ENCODE assay signal across 9 cellular contexts in the genomic region with DNA sequence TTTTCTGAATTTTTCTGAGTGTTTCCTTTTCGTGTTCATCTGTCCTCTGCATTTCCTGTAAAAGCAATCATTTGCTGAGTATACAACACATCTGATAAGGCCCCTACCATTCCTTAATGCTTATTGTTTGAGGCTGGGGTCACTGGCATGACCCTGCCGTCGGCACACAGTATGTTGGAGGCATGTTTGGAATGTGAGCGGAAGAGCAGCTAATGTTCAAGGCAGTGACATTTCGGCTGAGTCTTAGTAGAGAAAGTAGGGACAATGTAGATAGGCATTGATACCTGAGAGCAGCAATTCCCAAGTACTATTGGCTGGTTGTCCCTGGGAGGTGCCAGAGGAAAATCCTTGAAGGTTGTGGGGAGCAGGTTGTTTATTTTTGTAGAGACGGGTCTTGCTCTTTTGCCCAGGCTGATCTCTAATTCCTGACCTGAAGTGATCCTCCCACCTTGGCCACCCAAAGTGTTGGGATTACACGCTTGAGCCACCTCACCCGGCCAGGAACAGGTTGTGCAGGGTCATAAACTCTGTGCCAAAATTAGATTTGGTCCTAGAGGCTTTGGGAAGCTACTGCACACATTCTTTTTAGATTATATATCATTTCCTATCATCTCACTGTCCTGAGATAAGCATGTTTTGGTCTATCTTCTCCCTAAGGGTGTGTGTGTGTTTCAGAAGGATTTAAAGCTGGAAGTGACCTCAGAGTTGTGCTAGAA. TPM values are rescaled to one million over a fixed set of nuclear protein-coding genes. Genes with fewer than 3 reads are reported as not detected.
DNase-seq lines count a peak whose midpoint lies in the region; ATAC-seq and TF ChIP-seq lines count a peak whose summit lies in the region.
"Had no signal": no experiment of that assay in that cellular context is flagged by ENCODE, and none has a peak within 500 bp of the region (broad histone marks: within the 10 kb centered on the region; RNA-seq: fewer than 3 reads in every experiment).

No MANE protein-coding gene starts in this region.

- no peak for ATAC-seq in gastroesophageal sphincter
- no peak for ATAC-seq in GM19035 (IDR thresholded peaks at IDR 0.05; ENCODE audit: unreplicated experiment)
- no peak for ATAC-seq in GM18502 (IDR thresholded peaks at IDR 0.05; ENCODE audit: poor library complexity, unreplicated experiment)
- ATAC-seq: left colon had no signal

- no peak for TF ChIP-seq EP300 in gastroesophageal sphincter (IDR thresholded peaks at IDR 0.05)

- 0 to 38% methylated on average over 1 to 8 of the region's 8 CpGs for WGBS in gastroesophageal sphincter (ENCODE audit: low coverage in 1 of 2), 2 donors

- H3K27me3 Mint-ChIP-seq in neural progenitor cell (ENCODE audit: insufficient read depth, low read depth): peaks cover 2% of the 10 kb centered on the region

- H3K27me3 ChIP-seq in gastroesophageal sphincter: no peaks in the 10 kb centered on the region
- no peaks in the 10 kb centered on the region for H3K27me3 ChIP-seq in neural progenitor cell
- no peaks in the 10 kb centered on the region for H3K27me3 ChIP-seq in uterus

- H3K4me2 ChIP-seq in neural progenitor cell: no peak overlapping the region

- H3K4me3 ChIP-seq in gastroesophageal sphincter (no peak overlapping the region), neural progenitor cell (no peak overlapping the region), uterus (no peak overlapping the region)

- H3K4me3 Mint-ChIP-seq in neural progenitor cell: peak overlapping the region; percentile 52

- peaks cover 41% of the 10 kb centered on the region for H3K79me2 ChIP-seq in neural progenitor cell (ENCODE audit: low read depth)

- peaks cover 30% of the 10 kb centered on the region for H3K4me1 Mint-ChIP-seq in neural progenitor cell

- no peaks in the 10 kb centered on the region for H3K9me3 Mint-ChIP-seq in neural progenitor cell

- TF ChIP-seq CTCF in VCaP (conservative IDR thresholded peaks at IDR 0.05) (peak; percentile 61), gastroesophageal sphincter (IDR thresholded peaks at IDR 0.05) (no peak), neural progenitor cell (IDR thresholded peaks at IDR 0.05) (no peak), uterus (IDR thresholded peaks at IDR 0.05) (no peak)

- H3K9ac ChIP-seq in neural progenitor cell: no peak overlapping the region

- H3K4me1 ChIP-seq in gastroesophageal sphincter (peaks cover 0 to 51% (median 24%) of the 10 kb centered on the region in 3 donors), neural progenitor cell (peaks cover 10% of the 10 kb centered on the region), uterus (peaks cover 0 to 5% of the 10 kb centered on the region in 2 donors)

- peak overlapping the region; percentile 24 for H3K27ac Mint-ChIP-seq in neural progenitor cell

- H3K36me3 Mint-ChIP-seq in neural progenitor cell: peaks cover 5% of the 10 kb centered on the region

- H3K27ac ChIP-seq in VCaP (peak overlapping the region; percentile 94), gastroesophageal sphincter (peak overlapping the region in 3 of 4 donors; percentile 0 to 39 (median 31)), neural progenitor cell (no peak overlapping the region), uterus (no peak overlapping the region)

- peak; percentile 66 for DNase-seq in ELR (ENCODE audit: low read depth)
- peak; percentile 41 for DNase-seq in neural progenitor cell (ENCODE audit: low spot score)
- DNase-seq in uterus: no peak
- no peak for DNase-seq in stimulated activated CD4-positive, alpha-beta T cell treated with anti-CD3 and anti-CD28 coated beads, Interleukin-2, amount 100 ng/mL, for 24 hours
- DNase-seq: left colon had no signal

- intact Hi-C loops in uterus (cut with DNase I; ENCODE audit: low total_unique reads): no loop called here

- H3K36me3 ChIP-seq in gastroesophageal sphincter (peaks cover 0 to 27% of the 10 kb centered on the region in 2 donors), neural progenitor cell (no peaks in the 10 kb centered on the region), uterus (no peaks in the 10 kb centered on the region)

- H4K20me1 ChIP-seq in neural progenitor cell (ENCODE audit: low read depth): peaks cover 28% of the 10 kb centered on the region

- peaks cover 10% of the 10 kb centered on the region for H3F3A ChIP-seq in neural progenitor cell (ENCODE audit: low read depth)

- no peak for TF ChIP-seq POLR2A in gastroesophageal sphincter (IDR thresholded peaks at IDR 0.05)
- no peak for TF ChIP-seq POLR2A in uterus (IDR thresholded peaks at IDR 0.05)

- H3K9me3 ChIP-seq in gastroesophageal sphincter (no peaks in the 10 kb centered on the region), neural progenitor cell (ENCODE audit: low read depth) (no peaks in the 10 kb centered on the region), uterus (no peaks in the 10 kb centered on the region)

- H2AFZ ChIP-seq in neural progenitor cell (replicated peaks): no peak overlapping the region

RNA-seq across cellular contexts. Expression of gene PTPN23, which starts 13.5 kb away (rescaled TPM):
- total RNA-seq in gastroesophageal sphincter (10 to 100 TPM in 3 of 4 donors, 1 to 10 TPM in 1; 9.1 to 34.2 (median 19.5) TPM), neural progenitor cell (ENCODE audit: low replicate concordance) (3.4 and 8.6 TPM in 2 replicates), uterus (10 to 100 TPM in 2 of 4 donors, 1 to 10 TPM in 2; 5.1 to 51.6 (median 16.2) TPM)

Comparison
In these comparisons a context has a peak if more than half of its experiments do, and no peak if none do; other contexts are left out.
1. DNase-seq: peak in ELR (single experiment) and neural progenitor cell (single experiment); none in uterus (0 of 2) and stimulated activated CD4-positive, alpha-beta T cell treated with anti-CD3 and anti-CD28 coated beads, Interleukin-2, amount 100 ng/mL, for 24 hours (0 of 2).
2. H3K27ac ChIP-seq: peak in VCaP (single experiment) and gastroesophageal sphincter (3 of 4); none in neural progenitor cell (single experiment) and uterus (0 of 2).